In genomic region chrX:9055354-9055753, GRCh38 we compare ENCODE assay signal across 33 cellular contexts. TPM values are rescaled to one million over a fixed set of nuclear protein-coding genes. Genes with fewer than 3 reads are reported as not detected.
A peak's percentile ranks its signal among the peaks of the same experiment; 100 is the strongest.
DNase-seq lines count a peak whose midpoint lies in the region; ATAC-seq and TF ChIP-seq lines count a peak whose summit lies in the region.
"Had no signal": no experiment of that assay in that cellular context is flagged by ENCODE, and none has a peak within 500 bp of the region (broad histone marks: within the 10 kb centered on the region; RNA-seq: fewer than 3 reads in every experiment).

No MANE protein-coding gene starts in this region.

- no peak for DNase-seq in activated naive CD4-positive, alpha-beta T cell treated with anti-CD3 and anti-CD28 coated beads, Interleukin-2, amount 10 ng/mL, durations not matched to agents 7 days and 5 days
- DNase-seq in activated naive CD4-positive, alpha-beta T cell treated with anti-CD3 and anti-CD28 coated beads, Interleukin-2, amount 50 U/mL, for 72 hours (ENCODE audit: low spot score in 2 of 2): no peak
- peak; percentile 93 for DNase-seq in NOMO-1 treated with DMSO at 0.1 percent for 48 hours (lab: John Stamatoyannopoulos, UW; ENCODE audit: unreplicated experiment)
- no peak for DNase-seq in stimulated activated naive B cell treated with anti-CD40 and anti-IgM and Interleukin-4, amounts not matched to agents 10 μg/mL and 1 μg/mL and 100 μg/mL, for 72 hours
- DNase-seq in CD4-positive, alpha-beta T cell: no peak
- DNase-seq: 8988T; activated CD4-positive, alpha-beta T cell treated with anti-CD3 and anti-CD28 coated beads for 36 hours; activated CD8-positive, alpha-beta T cell treated with anti-CD3 and anti-CD28 coated beads, Interleukin-2, amount 10 ng/mL, durations not matched to agents 7 days and 5 days; activated effector memory CD4-positive, alpha-beta T cell treated with anti-CD3 and anti-CD28 coated beads, Interleukin-2, amount 50 U/mL, for 16 hours; CD8-positive, alpha-beta memory T cell; DMS153; gastrocnemius medialis; KG1; left ventricle myocardium inferior; MM.1S; naive thymus-derived CD8-positive, alpha-beta T cell; NCI-H1694; NCI-H2171; NCI-H510A; nucleus accumbens; SHP77 treated with DMSO at 0.1 percent for 48 hours; stomach had no signal

- H3K27ac Mint-ChIP-seq in activated naive CD4-positive, alpha-beta T cell treated with anti-CD3 and anti-CD28 coated beads, Interleukin-2, amount 10 ng/mL, durations not matched to agents 7 days and 5 days: peak overlapping the region; percentile 65
- H3K27ac Mint-ChIP-seq in activated naive CD4-positive, alpha-beta T cell treated with anti-CD3 and anti-CD28 coated beads, Interleukin-2, amount 50 U/mL, for 72 hours: no peak overlapping the region
- H3K27ac Mint-ChIP-seq in activated T-helper 17 cell treated with anti-CD3 and anti-CD28 coated beads, Interleukin-2, amount 50 U/mL, for 72 hours: no peak overlapping the region
- H3K27ac Mint-ChIP-seq in stimulated activated naive B cell treated with anti-CD40 and anti-IgM and Interleukin-4, amounts not matched to agents 10 μg/mL and 1 μg/mL and 100 μg/mL, for 72 hours: no peak overlapping the region
- H3K27ac Mint-ChIP-seq in CD4-positive, alpha-beta T cell: no peak overlapping the region
- H3K27ac Mint-ChIP-seq: activated CD4-positive, alpha-beta T cell treated with anti-CD3 and anti-CD28 coated beads for 36 hours; activated CD8-positive, alpha-beta T cell treated with anti-CD3 and anti-CD28 coated beads, Interleukin-2, amount 10 ng/mL, durations not matched to agents 7 days and 5 days; CD8-positive, alpha-beta memory T cell; mesothelial cell of epicardium; naive thymus-derived CD8-positive, alpha-beta T cell had no signal

- H3K36me3 Mint-ChIP-seq in activated naive CD4-positive, alpha-beta T cell treated with anti-CD3 and anti-CD28 coated beads, Interleukin-2, amount 10 ng/mL, durations not matched to agents 7 days and 5 days: no peaks in the 10 kb centered on the region
- no peaks in the 10 kb centered on the region for H3K36me3 Mint-ChIP-seq in activated naive CD4-positive, alpha-beta T cell treated with anti-CD3 and anti-CD28 coated beads, Interleukin-2, amount 50 U/mL, for 72 hours
- H3K36me3 Mint-ChIP-seq in activated T-helper 17 cell treated with anti-CD3 and anti-CD28 coated beads, Interleukin-2, amount 50 U/mL, for 72 hours (ENCODE audit: low read depth): no peaks in the 10 kb centered on the region
- H3K36me3 Mint-ChIP-seq in stimulated activated naive B cell treated with anti-CD40 and anti-IgM and Interleukin-4, amounts not matched to agents 10 μg/mL and 1 μg/mL and 100 μg/mL, for 72 hours: no peaks in the 10 kb centered on the region
- H3K36me3 Mint-ChIP-seq in CD4-positive, alpha-beta T cell (ENCODE audit: low read depth): no peaks in the 10 kb centered on the region
- H3K36me3 Mint-ChIP-seq: CD8-positive, alpha-beta memory T cell; mesothelial cell of epicardium; naive thymus-derived CD8-positive, alpha-beta T cell had no signal

- CTCF ChIA-PET in activated naive CD4-positive, alpha-beta T cell treated with anti-CD3 and anti-CD28 coated beads, Interleukin-2, amount 10 ng/mL, durations not matched to agents 7 days and 5 days (lab: Charles Lee): no interaction called here
- CTCF ChIA-PET in CD4-positive, alpha-beta T cell (lab: Charles Lee): no interaction called here

- H3K4me1 Mint-ChIP-seq in activated naive CD4-positive, alpha-beta T cell treated with anti-CD3 and anti-CD28 coated beads, Interleukin-2, amount 10 ng/mL, durations not matched to agents 7 days and 5 days: peaks cover 5% of the 10 kb centered on the region
- no peaks in the 10 kb centered on the region for H3K4me1 Mint-ChIP-seq in activated T-helper 17 cell treated with anti-CD3 and anti-CD28 coated beads, Interleukin-2, amount 50 U/mL, for 72 hours
- peaks cover 9 to 12% of the 10 kb centered on the region in 2 donors for H3K4me1 Mint-ChIP-seq in stimulated activated naive B cell treated with anti-CD40 and anti-IgM and Interleukin-4, amounts not matched to agents 10 μg/mL and 1 μg/mL and 100 μg/mL, for 72 hours
- no peaks in the 10 kb centered on the region for H3K4me1 Mint-ChIP-seq in CD4-positive, alpha-beta T cell (ENCODE audit: low read depth)
- H3K4me1 Mint-ChIP-seq: activated CD4-positive, alpha-beta T cell treated with anti-CD3 and anti-CD28 coated beads for 36 hours; CD8-positive, alpha-beta memory T cell; central memory CD8-positive, alpha-beta T cell; mesothelial cell of epicardium had no signal

- POLR2A ChIA-PET in CD4-positive, alpha-beta T cell (lab: Charles Lee): no interaction called here

- intact Hi-C loops in CD4-positive, alpha-beta T cell (cut with DNase I, micrococcal nuclease): loop anchor here in 1 of 2 experiments (10.0 kb wide), 1 partner anchor 649 kb away; no protein-coding TSS in a partner anchor

- no peak for ATAC-seq in activated naive CD4-positive, alpha-beta T cell treated with anti-CD3 and anti-CD28 coated beads, Interleukin-2, amount 50 U/mL, for 72 hours
- ATAC-seq in activated T-helper 17 cell treated with anti-CD3 and anti-CD28 coated beads, Interleukin-2, amount 50 U/mL, for 72 hours (replicated peaks): peak; percentile 34
- peak; percentile 76 to 87 for ATAC-seq in stimulated activated naive B cell treated with anti-CD40 and anti-IgM and Interleukin-4, amounts not matched to agents 10 μg/mL and 1 μg/mL and 100 μg/mL, for 72 hours (replicated peaks)
- ATAC-seq in GM21447 (IDR thresholded peaks at IDR 0.05; ENCODE audit: unreplicated experiment) (no peak), GM19324 (IDR thresholded peaks at IDR 0.05; ENCODE audit: low FRiP score, unreplicated experiment) (no peak)
- no peak for ATAC-seq in CD4-positive, alpha-beta T cell (ENCODE audit: poor library complexity)
- ATAC-seq: activated CD4-positive, alpha-beta T cell treated with anti-CD3 and anti-CD28 coated beads for 36 hours; activated CD8-positive, alpha-beta T cell treated with anti-CD3 and anti-CD28 coated beads, Interleukin-2, amount 10 ng/mL, durations not matched to agents 7 days and 5 days; gastrocnemius medialis; naive thymus-derived CD8-positive, alpha-beta T cell; Panc1 had no signal

- H3K27ac ChIP-seq in CD4-positive, alpha-beta T cell (ENCODE audit: low read depth, low read length): no peak overlapping the region
- H3K27ac ChIP-seq: gastrocnemius medialis, left ventricle myocardium inferior, stomach, tibial nerve had no signal

- no peak overlapping the region for H3K4me3 Mint-ChIP-seq in activated naive CD4-positive, alpha-beta T cell treated with anti-CD3 and anti-CD28 coated beads, Interleukin-2, amount 10 ng/mL, durations not matched to agents 7 days and 5 days
- no peak overlapping the region for H3K4me3 Mint-ChIP-seq in activated T-helper 17 cell treated with anti-CD3 and anti-CD28 coated beads, Interleukin-2, amount 50 U/mL, for 72 hours
- H3K4me3 Mint-ChIP-seq in stimulated activated naive B cell treated with anti-CD40 and anti-IgM and Interleukin-4, amounts not matched to agents 10 μg/mL and 1 μg/mL and 100 μg/mL, for 72 hours: no peak overlapping the region
- H3K4me3 Mint-ChIP-seq in CD4-positive, alpha-beta T cell: no peak overlapping the region
- H3K4me3 Mint-ChIP-seq: activated CD4-positive, alpha-beta T cell treated with anti-CD3 and anti-CD28 coated beads for 36 hours; activated CD8-positive, alpha-beta T cell treated with anti-CD3 and anti-CD28 coated beads, Interleukin-2, amount 10 ng/mL, durations not matched to agents 7 days and 5 days; CD8-positive, alpha-beta memory T cell; central memory CD8-positive, alpha-beta T cell; mesothelial cell of epicardium; naive thymus-derived CD8-positive, alpha-beta T cell had no signal

- no peaks in the 10 kb centered on the region for H3K9me3 ChIP-seq in CD4-positive, alpha-beta T cell (ENCODE audit: control insufficient read depth, low read length)
- H3K9me3 ChIP-seq: gastrocnemius medialis, HAP-1, left ventricle myocardium inferior, stomach, tibial nerve had no signal

- no peak for TF ChIP-seq CTCF in CD4-positive, alpha-beta T cell (IDR thresholded peaks at IDR 0.05)

- H3K9me3 Mint-ChIP-seq in activated naive CD4-positive, alpha-beta T cell treated with anti-CD3 and anti-CD28 coated beads, Interleukin-2, amount 10 ng/mL, durations not matched to agents 7 days and 5 days: no peaks in the 10 kb centered on the region
- H3K9me3 Mint-ChIP-seq in activated naive CD4-positive, alpha-beta T cell treated with anti-CD3 and anti-CD28 coated beads, Interleukin-2, amount 50 U/mL, for 72 hours: no peaks in the 10 kb centered on the region
- no peaks in the 10 kb centered on the region for H3K9me3 Mint-ChIP-seq in activated T-helper 17 cell treated with anti-CD3 and anti-CD28 coated beads, Interleukin-2, amount 50 U/mL, for 72 hours
- no peaks in the 10 kb centered on the region for H3K9me3 Mint-ChIP-seq in stimulated activated naive B cell treated with anti-CD40 and anti-IgM and Interleukin-4, amounts not matched to agents 10 μg/mL and 1 μg/mL and 100 μg/mL, for 72 hours
- no peaks in the 10 kb centered on the region for H3K9me3 Mint-ChIP-seq in CD4-positive, alpha-beta T cell
- H3K9me3 Mint-ChIP-seq: central memory CD8-positive, alpha-beta T cell had no signal

- no peaks in the 10 kb centered on the region for H3K27me3 ChIP-seq in CD4-positive, alpha-beta T cell (ENCODE audit: control insufficient read depth, insufficient read depth, low read length)
- H3K27me3 ChIP-seq: gastrocnemius medialis, stomach, tibial nerve had no signal

- no peaks in the 10 kb centered on the region for H3K27me3 Mint-ChIP-seq in activated naive CD4-positive, alpha-beta T cell treated with anti-CD3 and anti-CD28 coated beads, Interleukin-2, amount 10 ng/mL, durations not matched to agents 7 days and 5 days
- H3K27me3 Mint-ChIP-seq in activated T-helper 17 cell treated with anti-CD3 and anti-CD28 coated beads, Interleukin-2, amount 50 U/mL, for 72 hours: no peaks in the 10 kb centered on the region
- H3K27me3 Mint-ChIP-seq in stimulated activated naive B cell treated with anti-CD40 and anti-IgM and Interleukin-4, amounts not matched to agents 10 μg/mL and 1 μg/mL and 100 μg/mL, for 72 hours: peaks cover 0 to 10% of the 10 kb centered on the region in 2 donors
- H3K27me3 Mint-ChIP-seq in CD4-positive, alpha-beta T cell: no peaks in the 10 kb centered on the region
- H3K27me3 Mint-ChIP-seq: activated CD4-positive, alpha-beta T cell treated with anti-CD3 and anti-CD28 coated beads for 36 hours; central memory CD8-positive, alpha-beta T cell; naive thymus-derived CD8-positive, alpha-beta T cell had no signal

RNA-seq across cellular contexts. Expression of gene FAM9B, which starts 21.4 kb away (rescaled TPM):
- not detected for total RNA-seq in activated naive CD4-positive, alpha-beta T cell treated with anti-CD3 and anti-CD28 coated beads, Interleukin-2, amount 50 U/mL, for 72 hours
- total RNA-seq in activated T-helper 17 cell treated with anti-CD3 and anti-CD28 coated beads, Interleukin-2, amount 50 U/mL, for 72 hours: under 1 TPM in 1 of 2 donors, not detected in 1; 0.11 TPM
- not detected for total RNA-seq in CD4-positive, alpha-beta T cell
- total RNA-seq: activated CD4-positive, alpha-beta T cell treated with anti-CD3 and anti-CD28 coated beads for 36 hours; activated CD8-positive, alpha-beta T cell treated with anti-CD3 and anti-CD28 coated beads, Interleukin-2, amount 10 ng/mL, durations not matched to agents 7 days and 5 days; CD8-positive, alpha-beta memory T cell; dermis microvascular lymphatic vessel endothelial cell; gastrocnemius medialis; left ventricle myocardium inferior; mesothelial cell of epicardium; naive thymus-derived CD8-positive, alpha-beta T cell; pulmonary artery endothelial cell; stomach; T-helper 1 cell treated with Interleukin-12 subunit alpha and Interleukin-12 subunit beta and Interleukin-4 antibody, amounts not matched to agents 30 ng/mL and 1 ng/mL, for 36 hours; tibial nerve had no signal

Comparison
In these comparisons a context has a peak if more than half of its experiments do, and no peak if none do; other contexts are left out.
1. ATAC-seq: peak in activated T-helper 17 cell treated with anti-CD3 and anti-CD28 coated beads, Interleukin-2, amount 50 U/mL, for 72 hours (single experiment) and stimulated activated naive B cell treated with anti-CD40 and anti-IgM and Interleukin-4, amounts not matched to agents 10 μg/mL and 1 μg/mL and 100 μg/mL, for 72 hours (2 of 2); none in activated naive CD4-positive, alpha-beta T cell treated with anti-CD3 and anti-CD28 coated beads, Interleukin-2, amount 50 U/mL, for 72 hours (0 of 2), GM21447 (single experiment), GM19324 (single experiment) and CD4-positive, alpha-beta T cell (single experiment).